ENCODE assay signal across 8 cellular contexts in the genomic region with DNA sequence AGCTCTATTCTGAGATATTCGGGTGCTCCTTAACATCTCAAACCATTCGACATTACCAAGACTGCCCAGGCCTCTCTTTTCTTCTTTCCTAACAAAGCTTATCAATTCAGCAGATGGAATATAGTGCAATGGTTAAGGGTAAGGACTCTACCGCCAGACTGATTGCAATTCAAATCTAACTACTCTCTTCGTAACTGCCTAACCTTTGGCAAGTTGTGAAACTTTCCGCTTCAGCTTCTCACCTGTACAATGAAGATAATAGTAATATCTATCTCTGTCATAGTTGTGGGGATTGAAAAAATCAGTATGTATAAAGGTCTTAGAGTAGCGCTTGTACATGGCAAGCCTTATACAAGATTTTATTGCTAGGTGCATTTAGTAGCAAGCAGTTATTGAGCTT. TPM values are rescaled to one million over a fixed set of nuclear protein-coding genes. Genes with fewer than 3 reads are reported as not detected.
DNase-seq lines count a peak whose midpoint lies in the region; ATAC-seq and TF ChIP-seq lines count a peak whose summit lies in the region.

No MANE protein-coding gene starts in this region.

- H3K9me3 ChIP-seq in tibial artery, result no peaks in the 10 kb centered on the region

- H3K36me3 Mint-ChIP-seq in activated T-cell treated with anti-CD3 and anti-CD28 coated beads, Interleukin-2, amount 50 U/mL, for 24 hours (ENCODE audit: low read depth), result peaks cover 66% of the 10 kb centered on the region
- H3K36me3 Mint-ChIP-seq in activated T-helper 2 cell treated with anti-CD3 and anti-CD28 coated beads, Interferon-gamma antibody, Interleukin-2, Interleukin-4, amounts not matched to agents 10 μg/mL and 5 μg/mL and 100 μg/mL, durations not matched to agents 14 hours and 24 hours and 36 hours (ENCODE audit: low read depth), result peaks cover 32% of the 10 kb centered on the region

- H3K36me3 ChIP-seq in tibial artery, result no peaks in the 10 kb centered on the region

- no peaks in the 10 kb centered on the region for H3K27me3 Mint-ChIP-seq in activated T-cell treated with anti-CD3 and anti-CD28 coated beads, Interleukin-2, amount 50 U/mL, for 24 hours
- no peaks in the 10 kb centered on the region for H3K27me3 Mint-ChIP-seq in activated T-helper 2 cell treated with anti-CD3 and anti-CD28 coated beads, Interferon-gamma antibody, Interleukin-2, Interleukin-4, amounts not matched to agents 10 μg/mL and 5 μg/mL and 100 μg/mL, durations not matched to agents 14 hours and 24 hours and 36 hours (ENCODE audit: low read depth)

- ATAC-seq in left colon, result peak; percentile 30

- peaks cover 0 to 39% (median 22%) of the 10 kb centered on the region in 4 donors for H3K4me1 ChIP-seq in tibial artery

- H3K27me3 ChIP-seq in tibial artery, result no peaks in the 10 kb centered on the region

- intact Hi-C loops in activated T-helper 2 cell treated with anti-CD3 and anti-CD28 coated beads, Interferon-gamma antibody, Interleukin-2, Interleukin-4, amounts not matched to agents 10 μg/mL and 5 μg/mL and 100 μg/mL, durations not matched to agents 14 hours and 24 hours and 36 hours (cut with micrococcal nuclease), result loop anchor here (2.0 kb wide), 2 partner anchors 14 to 118 kb away; no protein-coding TSS in a partner anchor
- intact Hi-C loops in left colon (cut with DNase I, micrococcal nuclease) (no loop called here), tibial artery (cut with DNase I; ENCODE audit: low total_unique reads) (no loop called here)

- H3K9me3 Mint-ChIP-seq in activated T-cell treated with anti-CD3 and anti-CD28 coated beads, Interleukin-2, amount 50 U/mL, for 24 hours, result no peaks in the 10 kb centered on the region
- H3K9me3 Mint-ChIP-seq in activated T-helper 2 cell treated with anti-CD3 and anti-CD28 coated beads, Interferon-gamma antibody, Interleukin-2, Interleukin-4, amounts not matched to agents 10 μg/mL and 5 μg/mL and 100 μg/mL, durations not matched to agents 14 hours and 24 hours and 36 hours, result no peaks in the 10 kb centered on the region

- H3K4me3 Mint-ChIP-seq in activated T-cell treated with anti-CD3 and anti-CD28 coated beads, Interleukin-2, amount 50 U/mL, for 24 hours, result peak overlapping the region; percentile 97
- H3K4me3 Mint-ChIP-seq in activated T-helper 2 cell treated with anti-CD3 and anti-CD28 coated beads, Interferon-gamma antibody, Interleukin-2, Interleukin-4, amounts not matched to agents 10 μg/mL and 5 μg/mL and 100 μg/mL, durations not matched to agents 14 hours and 24 hours and 36 hours (ENCODE audit: low read depth), result peak overlapping the region; percentile 94

- H3K27ac Mint-ChIP-seq in activated T-cell treated with anti-CD3 and anti-CD28 coated beads, Interleukin-2, amount 50 U/mL, for 24 hours, result peak overlapping the region; percentile 98
- peak overlapping the region; percentile 97 for H3K27ac Mint-ChIP-seq in activated T-helper 2 cell treated with anti-CD3 and anti-CD28 coated beads, Interferon-gamma antibody, Interleukin-2, Interleukin-4, amounts not matched to agents 10 μg/mL and 5 μg/mL and 100 μg/mL, durations not matched to agents 14 hours and 24 hours and 36 hours

- no peak for TF ChIP-seq CTCF in tibial artery (IDR thresholded peaks at IDR 0.05)

- peaks cover 65% of the 10 kb centered on the region for H3K4me1 Mint-ChIP-seq in activated T-cell treated with anti-CD3 and anti-CD28 coated beads, Interleukin-2, amount 50 U/mL, for 24 hours (ENCODE audit: low read depth)
- H3K4me1 Mint-ChIP-seq in activated T-helper 2 cell treated with anti-CD3 and anti-CD28 coated beads, Interferon-gamma antibody, Interleukin-2, Interleukin-4, amounts not matched to agents 10 μg/mL and 5 μg/mL and 100 μg/mL, durations not matched to agents 14 hours and 24 hours and 36 hours (ENCODE audit: low read depth), result peaks cover 43% of the 10 kb centered on the region

- DNase-seq in activated T-cell treated with anti-CD3 and anti-CD28 coated beads, Interleukin-2, amount 50 U/mL, for 24 hours, result no peak
- no peak for DNase-seq in activated T-cell treated with anti-CD3 and anti-CD28 coated beads, Interleukin-2, amount 50 U/mL, for 48 hours
- no peak for DNase-seq in activated T-helper 2 cell treated with anti-CD3 and anti-CD28 coated beads, Interferon-gamma antibody, Interleukin-2, Interleukin-4, amounts not matched to agents 10 μg/mL and 5 μg/mL and 100 μg/mL, durations not matched to agents 14 hours and 24 hours and 36 hours (ENCODE audit: low spot score)
- DNase-seq in left colon (no peak), tibial artery (no peak), SIG-M5 treated with dmso at 0.1 percent for 504 hours (lab: John Stamatoyannopoulos, UW; ENCODE audit: unreplicated experiment) (no peak), NCI-H226 (no peak), hepatic stellate cell (ENCODE audit: low spot score) (no peak)

- peak overlapping the region; percentile 91 to 96 for H3K27ac ChIP-seq in tibial artery

- H3K4me3 ChIP-seq in tibial artery, result peak overlapping the region; percentile 78 to 85

RNA-seq across cellular contexts. Expression of a gene that starts 1.0 kb away (rescaled TPM):
- 75.6 and 80.2 TPM in 2 replicates for total RNA-seq in activated T-helper 2 cell treated with anti-CD3 and anti-CD28 coated beads, Interferon-gamma antibody, Interleukin-2, Interleukin-4, amounts not matched to agents 10 μg/mL and 5 μg/mL and 100 μg/mL, durations not matched to agents 14 hours and 24 hours and 36 hours
- 10 to 100 TPM; 24.3 to 30.8 TPM for total RNA-seq in left colon

RNA-seq across cellular contexts. Expression of a gene that starts 1.5 kb away (rescaled TPM):
- 14.9 and 18.3 TPM in 2 replicates for total RNA-seq in activated T-helper 2 cell treated with anti-CD3 and anti-CD28 coated beads, Interferon-gamma antibody, Interleukin-2, Interleukin-4, amounts not matched to agents 10 μg/mL and 5 μg/mL and 100 μg/mL, durations not matched to agents 14 hours and 24 hours and 36 hours
- total RNA-seq in left colon, result 1 to 10 TPM; 5.2 to 9.2 TPM
